10 cellular contexts compared by ENCODE assay signal in the genomic region with DNA sequence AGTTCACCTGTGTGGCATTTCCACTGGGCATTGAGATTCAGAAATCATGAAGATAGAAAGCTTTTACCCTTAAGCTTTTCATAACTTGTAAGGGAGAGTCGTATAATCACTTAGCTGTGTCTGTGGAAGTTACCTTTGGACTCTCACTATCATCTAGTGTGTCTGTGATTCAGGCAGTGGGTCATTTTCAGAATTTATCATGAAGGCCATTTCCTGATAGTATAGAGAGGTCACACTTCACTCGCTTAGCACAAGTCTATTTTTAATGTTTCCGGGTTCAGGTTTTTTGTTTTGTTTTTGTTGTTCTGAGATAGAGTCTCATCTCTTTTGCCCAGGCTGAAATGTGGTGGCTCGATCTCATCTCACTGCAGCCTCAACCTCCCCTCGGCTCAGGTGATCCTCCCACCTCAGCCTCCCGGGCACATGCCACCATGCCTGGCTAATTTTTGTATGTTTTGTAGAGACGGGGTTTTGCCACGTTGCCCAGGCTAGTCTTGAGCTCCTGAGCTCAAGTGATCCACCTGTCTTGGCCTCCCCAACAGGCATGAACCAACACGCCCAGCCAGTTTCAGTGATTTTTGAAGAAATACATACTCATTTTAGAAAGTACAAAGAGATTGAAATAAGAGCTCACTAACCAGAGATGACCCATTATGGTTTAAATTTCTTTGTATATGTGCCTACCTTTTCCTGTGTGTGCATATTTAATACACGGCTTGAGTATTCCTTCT. TPM values are rescaled to one million over a fixed set of nuclear protein-coding genes. Genes with fewer than 3 reads are reported as not detected.
DNase-seq lines count a peak whose midpoint lies in the region; ATAC-seq, FAIRE-seq and TF ChIP-seq lines count a peak whose summit lies in the region.
"Not testable (repeated sequence)": the region's sequence is repeated elsewhere in the genome, so short reads cannot be mapped to it uniquely, and the experiment has no call there.
"Had no signal": no experiment of that assay in that cellular context is flagged by ENCODE, and none has a peak within 500 bp of the region (broad histone marks: within the 10 kb centered on the region; RNA-seq: fewer than 3 reads in every experiment).

No MANE protein-coding gene starts in this region.

- H3K4me3 ChIP-seq in BLaER1 = peak overlapping the region; percentile 30; the same call in 1 of the 2 replicates
- H3K4me3 ChIP-seq in small intestine (ENCODE audit: low read depth in 1 of 2, low read length in 2 of 2) = not testable (repeated sequence)

- POLR2A ChIA-PET in RWPE1 (lab: Yijun Ruan, JAX; ENCODE audit: low non-redundant PET); activated naive CD8-positive, alpha-beta T cell treated with anti-CD3 and anti-CD28 coated beads, Interleukin-2, amount 10 ng/mL, durations not matched to agents 7 days and 5 days (lab: Charles Lee): not testable (repeated sequence)

- peak overlapping the region; percentile 80 for H3K27ac ChIP-seq in BLaER1
- H3K27ac ChIP-seq in RWPE1 = peak overlapping the region; percentile 34; the same call in 1 of the 2 replicates
- H3K27ac ChIP-seq in foreskin keratinocyte = not testable (repeated sequence)
- H3K27ac ChIP-seq in small intestine (ENCODE audit: low read depth in 1 of 2, low read length in 1 of 2) = peak overlapping the region; percentile 84 to 100

- H3K27me3 Mint-ChIP-seq in activated naive CD8-positive, alpha-beta T cell treated with anti-CD3 and anti-CD28 coated beads, Interleukin-2, amount 10 ng/mL, durations not matched to agents 7 days and 5 days = not testable (repeated sequence)

- H3K4me1 Mint-ChIP-seq in activated naive CD8-positive, alpha-beta T cell treated with anti-CD3 and anti-CD28 coated beads, Interleukin-2, amount 10 ng/mL, durations not matched to agents 7 days and 5 days = not testable (repeated sequence)

- H4K20me1 ChIP-seq in BLaER1 = not testable (repeated sequence)

- H3K9me3 ChIP-seq in BLaER1; small intestine (ENCODE audit: control insufficient read depth, low read depth): not testable (repeated sequence)

- not testable (repeated sequence) for H3K9me3 Mint-ChIP-seq in activated naive CD8-positive, alpha-beta T cell treated with anti-CD3 and anti-CD28 coated beads, Interleukin-2, amount 10 ng/mL, durations not matched to agents 7 days and 5 days

- not testable (repeated sequence) for H3K4me3 Mint-ChIP-seq in activated naive CD8-positive, alpha-beta T cell treated with anti-CD3 and anti-CD28 coated beads, Interleukin-2, amount 10 ng/mL, durations not matched to agents 7 days and 5 days

- not testable (repeated sequence) for H3K27me3 ChIP-seq in BLaER1; foreskin keratinocyte; small intestine (ENCODE audit: control insufficient read depth in 2 of 2, insufficient read depth in 2 of 2, low read length in 2 of 2)

- H3K36me3 Mint-ChIP-seq in activated naive CD8-positive, alpha-beta T cell treated with anti-CD3 and anti-CD28 coated beads, Interleukin-2, amount 10 ng/mL, durations not matched to agents 7 days and 5 days = peaks cover 22% of the 10 kb centered on the region

- peak overlapping the region; percentile 92 for H3K4me2 ChIP-seq in BLaER1

- peaks cover 39% of the 10 kb centered on the region for H3K4me1 ChIP-seq in BLaER1
- not testable (repeated sequence) for H3K4me1 ChIP-seq in foreskin keratinocyte; small intestine (ENCODE audit: control insufficient read depth in 2 of 2, insufficient read depth in 1 of 2, low read depth in 1 of 2, low read length in 1 of 2)

- 53 to 70% (median 58%) methylated on average over 7 to 8 of the region's 10 CpGs for WGBS in small intestine, 3 donors

- H3K36me3 ChIP-seq in BLaER1 (peaks cover 44% of the 10 kb centered on the region), small intestine (ENCODE audit: control insufficient read depth in 2 of 2, insufficient read depth in 2 of 2, low read length in 2 of 2) (peaks cover 5 to 10% of the 10 kb centered on the region in 2 donors)

- CTCF ChIA-PET in RWPE1 (lab: Yijun Ruan, JAX) = not testable (repeated sequence)

- not testable (repeated sequence) for TF ChIP-seq CTCF in RWPE1 (conservative IDR thresholded peaks at IDR 0.05; ENCODE audit: low read depth); foreskin keratinocyte (conservative IDR thresholded peaks at IDR 0.05)

- H3K27ac Mint-ChIP-seq in activated naive CD8-positive, alpha-beta T cell treated with anti-CD3 and anti-CD28 coated beads, Interleukin-2, amount 10 ng/mL, durations not matched to agents 7 days and 5 days = peak overlapping the region; percentile 38

- not testable (repeated sequence) for FAIRE-seq in small intestine (lab: Jason Lieb, UNC)

- peak; percentile 47 for ATAC-seq in GM18870 (IDR thresholded peaks at IDR 0.05; ENCODE audit: unreplicated experiment)
- peak; percentile 43 for ATAC-seq in GM21619 (IDR thresholded peaks at IDR 0.05; ENCODE audit: unreplicated experiment)
- ATAC-seq in HG03280 (IDR thresholded peaks at IDR 0.05; ENCODE audit: unreplicated experiment) = peak; percentile 52
- ATAC-seq in activated naive CD8-positive, alpha-beta T cell treated with anti-CD3 and anti-CD28 coated beads, Interleukin-2, amount 10 ng/mL, durations not matched to agents 7 days and 5 days (ENCODE audit: low read depth) = not testable (repeated sequence)
- ATAC-seq in foreskin keratinocyte = peak; percentile 54

- DNase-seq in RWPE1 (ENCODE audit: low spot score); activated naive CD8-positive, alpha-beta T cell treated with anti-CD3 and anti-CD28 coated beads, Interleukin-2, amount 10 ng/mL, durations not matched to agents 7 days and 5 days; foreskin keratinocyte: not testable (repeated sequence)
- DNase-seq in small intestine = peak; percentile 94

- H3K9ac ChIP-seq in BLaER1 = peak overlapping the region; percentile 36

RNA-seq across cellular contexts. Expression of a gene that starts 36.1 kb away (rescaled TPM):
- total RNA-seq in activated naive CD8-positive, alpha-beta T cell treated with anti-CD3 and anti-CD28 coated beads, Interleukin-2, amount 10 ng/mL, durations not matched to agents 7 days and 5 days = 1 to 10 TPM; 3.0 to 3.1 TPM
- total RNA-seq in foreskin keratinocyte = 0.07 and 0.28 TPM in 2 replicates
- polyA plus RNA-seq in foreskin keratinocyte (0.11 and 0.16 TPM in 2 replicates), small intestine (10 to 100 TPM; 16.8 to 25.7 (median 18.9) TPM)
- total RNA-seq: astrocyte, LHCN-M2 had no signal
